Comparison of ENCODE assay signal across 20 cellular contexts in the genomic region with DNA sequence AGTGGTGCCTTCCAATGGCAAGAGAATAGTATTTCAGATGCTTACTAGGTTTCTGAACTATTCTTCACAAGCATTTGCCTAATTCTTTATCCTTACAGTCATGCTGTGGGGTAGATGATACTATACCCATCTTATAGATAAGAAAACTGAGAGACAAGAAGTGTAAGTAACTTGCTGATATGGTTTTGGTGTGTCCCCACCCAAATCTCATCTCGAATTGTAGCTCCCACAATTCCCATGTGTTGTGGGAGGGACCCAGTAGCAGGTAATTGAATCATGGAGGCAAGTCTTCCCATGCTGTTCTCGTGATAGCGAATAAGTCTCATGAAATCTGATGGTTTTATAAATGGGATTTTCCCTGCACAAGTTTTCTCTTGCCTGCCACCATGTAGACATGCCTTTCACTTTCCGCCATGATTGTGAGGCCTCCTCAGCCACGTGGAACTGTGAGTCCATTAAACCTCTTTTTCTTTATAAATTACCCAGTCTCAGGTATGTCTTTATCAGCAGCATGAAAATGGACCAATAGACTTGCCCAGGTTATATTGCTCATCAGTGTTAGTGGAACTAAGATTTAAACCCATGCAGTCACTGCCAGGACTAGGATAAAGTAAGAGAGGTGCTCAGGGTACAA.
DNase-seq lines count a peak whose midpoint lies in the region; ATAC-seq, FAIRE-seq and TF ChIP-seq lines count a peak whose summit lies in the region.
"Had no signal": no experiment of that assay in that cellular context is flagged by ENCODE, and none has a peak within 500 bp of the region (broad histone marks: within the 10 kb centered on the region; RNA-seq: fewer than 3 reads in every experiment).

No MANE protein-coding gene starts in this region.

- DNase-seq in CD8-positive, alpha-beta memory T cell, result no peak
- DNase-seq in K562 (ENCODE audit: extremely low read depth in 1 of 4, low spot score in 3 of 4) (peak in 1 of 4 experiments; percentile 50), mesendoderm (peak; percentile 3), NCI-H82 (lab: John Stamatoyannopoulos, UW) (no peak), D721Med (ENCODE audit: insufficient read length, low spot score) (no peak), adrenal gland (no peak)
- DNase-seq: 8988T; ACHN; AML-193; CD4-positive, CD25-positive, alpha-beta regulatory T cell; CD8-positive, alpha-beta T cell; DMS53; DMS79 treated with DMSO at 0.1 percent for 48 hours; GF-D8; H9 had no signal

- H2AK5ac ChIP-seq in mesendoderm (ENCODE audit: low read length), result no peak overlapping the region

- 52% methylated on average over 5 of the region's 5 CpGs for WGBS in K562 (ENCODE audit: insufficient coverage, low coverage, missing lambda C conversion rate)
- no CpG with 5 or more reads among the region's 5 CpGs for WGBS in mesendoderm (ENCODE audit: extremely low coverage, insufficient coverage, low lambda C conversion rate)
- 93 to 97% (median 96%) methylated on average over 5 of the region's 5 CpGs for WGBS in adrenal gland, 4 donors

- H3K36me3 ChIP-seq in CD8-positive, alpha-beta memory T cell (ENCODE audit: insufficient read depth, low read length), result no peaks in the 10 kb centered on the region
- peaks cover 45% of the 10 kb centered on the region for H3K36me3 ChIP-seq in OCI-LY3 (replicated peaks; ENCODE audit: low read depth, low read length)
- peaks cover 13% of the 10 kb centered on the region for H3K36me3 ChIP-seq in K562 (ENCODE audit: control insufficient read depth, insufficient read depth, low read length)
- no peaks in the 10 kb centered on the region for H3K36me3 ChIP-seq in mesendoderm (ENCODE audit: control insufficient read depth, insufficient read depth, low read length)
- no peaks in the 10 kb centered on the region for H3K36me3 ChIP-seq in adrenal gland (replicated peaks in 1 of 2)

- no peak overlapping the region for H4K5ac ChIP-seq in mesendoderm (ENCODE audit: low read length)

- H3K79me1 ChIP-seq in mesendoderm (ENCODE audit: low read length), result no peaks in the 10 kb centered on the region

- no peak overlapping the region for H3K4ac ChIP-seq in mesendoderm (ENCODE audit: low read depth, low read length)

- H4K20me1 ChIP-seq in OCI-LY3 (ENCODE audit: insufficient read depth, low read length), result no peaks in the 10 kb centered on the region
- H4K20me1 ChIP-seq in K562 (replicated peaks; ENCODE audit: control insufficient read depth, insufficient read depth, low read length), result no peaks in the 10 kb centered on the region

- H2BK15ac ChIP-seq in mesendoderm (replicated peaks; ENCODE audit: low read depth), result no peak overlapping the region

- no peak; a peak in 1 of 4 replicates for TF ChIP-seq RAD21 in K562 (CRISPR knock-in tag; conservative IDR thresholded peaks at IDR 0.05 in 1 of 2, IDR thresholded peaks at IDR 0.05 in 1 of 2)

- H4K8ac ChIP-seq in mesendoderm (ENCODE audit: low read depth, low read length), result no peak overlapping the region

- BruUV-seq in K562 (replicated peaks; lab: Mats Ljungman, UMichigan), result no TSS peak

- no peak overlapping the region for H2BK5ac ChIP-seq in mesendoderm (ENCODE audit: low read length)

- no peak overlapping the region for H3K56ac ChIP-seq in mesendoderm (ENCODE audit: low read length)

- H3K36me3 Mint-ChIP-seq in CD8-positive, alpha-beta memory T cell, result no peaks in the 10 kb centered on the region
- H3K36me3 Mint-ChIP-seq: CD4-positive, CD25-positive, alpha-beta regulatory T cell; CD8-positive, alpha-beta T cell had no signal

- H2AFZ ChIP-seq in OCI-LY3 (ENCODE audit: low read depth, low read length) (no peak overlapping the region), K562 (ENCODE audit: low read depth, low read length) (peak overlapping the region; percentile 46)
- H2AFZ ChIP-seq: GM23338 had no signal

- H3K9ac ChIP-seq in OCI-LY3 (ENCODE audit: low read length) (no peak overlapping the region), K562 (ENCODE audit: insufficient read depth in 1 of 2, low read depth in 2 of 2, low read length in 2 of 2) (peak overlapping the region in 1 of 2 experiments; percentile 75; a peak in 2 of 4 replicates), mesendoderm (ENCODE audit: low read length) (no peak overlapping the region)

- peaks cover 0 to 2% (median 0%) of the 10 kb centered on the region in 5 donors for H3K9me3 Mint-ChIP-seq in CD8-positive, alpha-beta memory T cell
- H3K9me3 Mint-ChIP-seq: CD8-positive, alpha-beta T cell; GM23338; H9 had no signal

- no peak overlapping the region for H3K18ac ChIP-seq in mesendoderm (ENCODE audit: low read length)

- no peak for TF ChIP-seq POLR2A in K562 (conservative IDR thresholded peaks at IDR 0.05)
- TF ChIP-seq POLR2A in adrenal gland (IDR thresholded peaks at IDR 0.05), result no peak

- intact Hi-C loops in K562 (cut with micrococcal nuclease) (loop anchor here (5.0 kb wide), 1 partner anchor 164 kb away; no protein-coding TSS in a partner anchor), adrenal gland (cut with DNase I) (no loop called here)

- no peak overlapping the region for H2BK120ac ChIP-seq in mesendoderm (ENCODE audit: low read depth, low read length)

- no peaks in the 10 kb centered on the region for H3K9me1 ChIP-seq in K562 (ENCODE audit: control insufficient read depth, insufficient read depth, low read length)

- in situ Hi-C loops in K562 (cut with MboI), result no loop called here

- no peak for FAIRE-seq in K562 (lab: Jason Lieb, UNC)
- FAIRE-seq in D721Med (lab: Jason Lieb, UNC), result no peak
- FAIRE-seq: A549, GM19239 had no signal

- H3K4me1 Mint-ChIP-seq in CD8-positive, alpha-beta memory T cell, result no peaks in the 10 kb centered on the region
- H3K4me1 Mint-ChIP-seq: GM23338, H9 had no signal

- no peak overlapping the region for H3K4me3 Mint-ChIP-seq in CD8-positive, alpha-beta memory T cell
- H3K4me3 Mint-ChIP-seq: CD4-positive, CD25-positive, alpha-beta regulatory T cell; CD8-positive, alpha-beta T cell; GM23338; H9 had no signal

- CTCF ChIA-PET in CD8-positive, alpha-beta memory T cell (lab: Charles Lee), result no interaction called here
- CTCF ChIA-PET in K562 (lab: Yijun Ruan, JAX; ENCODE audit: low intra/inter-chr PET ratio), result no interaction called here

- H3K27me3 ChIP-seq in CD8-positive, alpha-beta memory T cell (ENCODE audit: insufficient read depth, low read length, poor library complexity, severe bottlenecking), result no peaks in the 10 kb centered on the region
- H3K27me3 ChIP-seq in OCI-LY3 (ENCODE audit: low read depth, low read length) (no peaks in the 10 kb centered on the region), K562 (ENCODE audit: control insufficient read depth in 2 of 2, insufficient read depth in 2 of 2, low read length in 2 of 2) (no peaks in the 10 kb centered on the region), mesendoderm (ENCODE audit: insufficient read depth, low read length, poor library complexity) (no peaks in the 10 kb centered on the region), adrenal gland (no peaks in the 10 kb centered on the region)

- peak overlapping the region; percentile 79 for H3K27ac ChIP-seq in CD8-positive, alpha-beta memory T cell (ENCODE audit: low read depth, low read length)
- H3K27ac ChIP-seq in OCI-LY3 (ENCODE audit: low read length) (peak overlapping the region; percentile 94), K562 (ENCODE audit: extremely low read depth, low read depth, low read length) (peak overlapping the region; percentile 98), mesendoderm (ENCODE audit: low read depth, low read length) (no peak overlapping the region), adrenal gland (no peak overlapping the region)
- H3K27ac ChIP-seq: A549 had no signal

- H3K4me2 ChIP-seq in OCI-LY3 (ENCODE audit: low read length) (no peak overlapping the region), K562 (ENCODE audit: insufficient read depth, low read length) (peak overlapping the region; percentile 71; the same call in 1 of the 2 replicates), mesendoderm (ENCODE audit: low read length) (no peak overlapping the region)
- H3K4me2 ChIP-seq: A549, GM23338 had no signal

- H3K9me3 ChIP-seq in CD8-positive, alpha-beta memory T cell (ENCODE audit: low read length), result no peaks in the 10 kb centered on the region
- H3K9me3 ChIP-seq in OCI-LY3 (ENCODE audit: insufficient read depth, low read length), result peaks cover 18% of the 10 kb centered on the region; the same call in 1 of the 2 replicates
- peaks cover 15% of the 10 kb centered on the region for H3K9me3 ChIP-seq in K562 (replicated peaks; ENCODE audit: control insufficient read depth, insufficient read depth, low read depth, low read length)
- no peaks in the 10 kb centered on the region for H3K9me3 ChIP-seq in adrenal gland (replicated peaks in 1 of 3)
- H3K9me3 ChIP-seq: A549 had no signal

- no peaks in the 10 kb centered on the region for H3K4me1 ChIP-seq in CD8-positive, alpha-beta memory T cell (ENCODE audit: insufficient read depth, low read length)
- H3K4me1 ChIP-seq in OCI-LY3 (ENCODE audit: low read length) (peaks cover 42% of the 10 kb centered on the region), K562 (replicated peaks in 1 of 2; ENCODE audit: control insufficient read depth in 2 of 2, insufficient read depth in 2 of 2, low read length in 2 of 2) (peaks cover 19 to 81% of the 10 kb centered on the region in 2 experiments), mesendoderm (ENCODE audit: control insufficient read depth, low read depth, low read length) (no peaks in the 10 kb centered on the region), adrenal gland (replicated peaks in 1 of 2) (no peaks in the 10 kb centered on the region)
- H3K4me1 ChIP-seq: A549 had no signal

- POLR2A ChIA-PET in CD8-positive, alpha-beta memory T cell (lab: Charles Lee), result no interaction called here
- POLR2A ChIA-PET in K562 (lab: Yijun Ruan, JAX), result interaction anchor here (0.9 to 1.0 kb wide), 2 partner anchors 10 to 13 kb away, joined by 3 read pairs; no protein-coding TSS in a partner anchor

- TF ChIP-seq CTCF in OCI-LY3 (IDR thresholded peaks at IDR 0.05; ENCODE audit: low read depth, low read length) (no peak), K562 (IDR thresholded peaks at IDR 0.05 in 2 of 3, conservative IDR thresholded peaks at IDR 0.05 in 1 of 3; ENCODE audit: insufficient read depth in 2 of 3, low read depth in 1 of 3, low read length in 3 of 3) (no peak), D721Med (IDR thresholded peaks at IDR 0.05; ENCODE audit: insufficient read depth, missing control alignments) (no peak), adrenal gland (IDR thresholded peaks at IDR 0.05) (no peak)

- H3K23ac ChIP-seq in mesendoderm (ENCODE audit: low read length), result no peak overlapping the region

- H3K27me3 Mint-ChIP-seq in CD8-positive, alpha-beta memory T cell, result peaks cover 0 to 4% of the 10 kb centered on the region in 2 donors
- H3K27me3 Mint-ChIP-seq: CD4-positive, CD25-positive, alpha-beta regulatory T cell had no signal

- no peak overlapping the region for H3K4me3 ChIP-seq in CD8-positive, alpha-beta memory T cell (ENCODE audit: low read length)
- no peak overlapping the region for H3K4me3 ChIP-seq in OCI-LY3 (ENCODE audit: low read length)
- no peak overlapping the region for H3K4me3 ChIP-seq in K562
- H3K4me3 ChIP-seq in mesendoderm (ENCODE audit: low read length), result no peak overlapping the region
- no peak overlapping the region for H3K4me3 ChIP-seq in adrenal gland
- H3K4me3 ChIP-seq: A549, GM23338 had no signal

- no peak for ATAC-seq in K562
- ATAC-seq: A549; CD8-positive, alpha-beta T cell; GM23338; HCT116 had no signal

- no peaks in the 10 kb centered on the region for H3K79me2 ChIP-seq in OCI-LY3 (ENCODE audit: low read length)
- H3K79me2 ChIP-seq in K562 (ENCODE audit: control insufficient read depth, insufficient read depth, low read length), result no peaks in the 10 kb centered on the region
- H3K79me2 ChIP-seq in mesendoderm (ENCODE audit: control insufficient read depth, insufficient read depth, low read length), result no peaks in the 10 kb centered on the region

- peak; percentile 8; the same call in 1 of the 2 replicates for TF ChIP-seq EP300 in K562 (IDR thresholded peaks at IDR 0.05; ENCODE audit: low read length)

- H3K27ac Mint-ChIP-seq in CD8-positive, alpha-beta memory T cell, result no peak overlapping the region
- H3K27ac Mint-ChIP-seq: CD4-positive, CD25-positive, alpha-beta regulatory T cell; CD8-positive, alpha-beta T cell; GM23338; H9 had no signal

Comparison
In these comparisons a context has a peak if more than half of its experiments do, and no peak if none do; other contexts are left out.
1. H3K27ac ChIP-seq: peak in CD8-positive, alpha-beta memory T cell (single experiment), OCI-LY3 (single experiment) and K562 (single experiment); none in mesendoderm (single experiment) and adrenal gland (0 of 5).